ENCODE assay signal across 7 cellular contexts in the genomic region with DNA sequence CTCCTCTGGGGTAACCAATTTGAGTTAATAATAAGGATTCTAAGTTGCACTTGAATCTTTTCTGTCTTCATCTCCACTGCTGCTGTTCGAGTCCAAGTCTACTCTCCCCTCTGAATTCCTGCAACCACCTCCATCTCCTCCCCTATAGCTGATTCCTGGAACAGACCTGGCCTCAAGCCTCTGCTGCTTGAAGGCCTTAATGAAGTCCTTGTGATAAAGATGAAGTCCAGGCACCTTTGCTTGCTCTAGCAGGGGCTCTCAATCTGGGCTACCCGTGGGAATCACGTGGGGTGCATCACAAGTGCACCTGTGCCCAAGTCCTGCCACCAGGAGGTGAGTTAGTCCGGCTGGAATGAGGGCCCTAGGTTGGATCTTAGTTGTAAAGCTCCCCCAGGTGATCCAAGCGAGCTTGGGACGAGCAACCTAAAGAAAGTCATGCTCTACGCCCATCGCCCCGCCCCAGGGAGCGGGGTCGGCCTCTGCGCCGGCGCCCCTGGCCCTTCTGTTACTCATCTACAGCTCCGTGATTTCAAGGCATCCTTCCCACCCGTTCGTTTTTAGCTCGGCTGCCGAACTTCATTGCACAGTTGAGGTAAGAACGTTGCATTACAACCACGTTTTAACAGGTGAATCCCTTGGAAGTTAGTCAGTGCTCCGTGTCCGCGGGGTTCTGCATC. TPM values are rescaled to one million over a fixed set of nuclear protein-coding genes. Genes with fewer than 3 reads are reported as not detected.
DNase-seq lines count a peak whose midpoint lies in the region; ATAC-seq and TF ChIP-seq lines count a peak whose summit lies in the region.

No MANE protein-coding gene starts in this region.

- H3K4me3 ChIP-seq in astrocyte of the cerebellum (ENCODE audit: low read depth, low read length) (peak overlapping the region; percentile 73), testis (peak overlapping the region; percentile 88 to 90)

- intact Hi-C loops in left colon (cut with DNase I, micrococcal nuclease): no loop called here
- intact Hi-C loops in testis (cut with DNase I; ENCODE audit: low total_unique reads): no loop called here

- ATAC-seq in left colon: peak; percentile 45

- TF ChIP-seq CTCF in GM12872 (IDR thresholded peaks at IDR 0.05; ENCODE audit: insufficient read depth, low read depth, low read length) (peak; percentile 43; the same call in 2 of the 3 replicates), astrocyte of the cerebellum (IDR thresholded peaks at IDR 0.05; ENCODE audit: low read depth, low read length, missing control alignments) (peak; percentile 32), testis (IDR thresholded peaks at IDR 0.05) (no peak)

- no peak for TF ChIP-seq POLR2A in testis (IDR thresholded peaks at IDR 0.05)

- 24 to 39% methylated on average over 18 to 24 of the region's 24 CpGs for WGBS in testis, 2 donors

- DNase-seq in HuH-7.5 (ENCODE audit: low spot score) (peak; percentile 49), astrocyte of the cerebellum (ENCODE audit: low read depth) (no peak), left colon (peak; percentile 52 to 60), testis (no peak), NCI-H446 (lab: John Stamatoyannopoulos, UW) (no peak), NCI-H1436 (lab: John Stamatoyannopoulos, UW) (no peak)

- H3K36me3 ChIP-seq in testis (ENCODE audit: low read depth, missing control alignments): no peaks in the 10 kb centered on the region

- H3K4me1 ChIP-seq in testis: peaks cover 21% of the 10 kb centered on the region

- peak overlapping the region; percentile 89 to 94 for H3K27ac ChIP-seq in testis

- no peaks in the 10 kb centered on the region for H3K27me3 ChIP-seq in testis

- in situ Hi-C loops in astrocyte of the cerebellum (cut with HindIII; ENCODE audit: low sequenced_read_pairs): no loop called here

- no peaks in the 10 kb centered on the region for H3K9me3 ChIP-seq in testis

RNA-seq across cellular contexts. Expression of gene IAH1, which starts 0.9 kb away (rescaled TPM):
- total RNA-seq in left colon (10 to 100 TPM; 44.7 to 47.5 TPM), testis (10 to 100 TPM; 76.3 to 86.0 TPM)
- polyA plus RNA-seq in testis (ENCODE audit: insufficient read depth, low read depth, low replicate concordance): 208 TPM

RNA-seq across cellular contexts. Expression of gene CPSF3, which starts 50.0 kb away (rescaled TPM):
- total RNA-seq in left colon (10 to 100 TPM; 17.7 to 20.0 TPM), testis (10 to 100 TPM; 54.4 to 72.3 TPM)
- 112 TPM for polyA plus RNA-seq in testis (ENCODE audit: insufficient read depth, low read depth, low replicate concordance)

RNA-seq across cellular contexts. Expression of gene ITGB1BP1, which starts 50.1 kb away (rescaled TPM):
- total RNA-seq in left colon (10 to 100 TPM; 43.1 to 51.3 TPM), testis (10 to 100 TPM; 31.3 to 38.1 TPM)
- polyA plus RNA-seq in testis (ENCODE audit: insufficient read depth, low read depth, low replicate concordance): 45.6 TPM

Comparison
In these comparisons a context has a peak if more than half of its experiments do, and no peak if none do; other contexts are left out.
1. CTCF ChIP-seq: peak in GM12872 (single experiment) and astrocyte of the cerebellum (single experiment); none in testis (0 of 3).
2. DNase-seq: peak in HuH-7.5 (single experiment) and left colon (2 of 2); none in astrocyte of the cerebellum (single experiment), testis (single experiment), NCI-H446 (0 of 2) and NCI-H1436 (single experiment).